In genomic region chr12:4810219-4810671, GRCh38 we compare ENCODE assay signal across 11 cellular contexts.
DNase-seq lines count a peak whose midpoint lies in the region; ATAC-seq and TF ChIP-seq lines count a peak whose summit lies in the region.
"Had no signal": no experiment of that assay in that cellular context is flagged by ENCODE, and none has a peak within 500 bp of the region (broad histone marks: within the 10 kb centered on the region; RNA-seq: fewer than 3 reads in every experiment).

No MANE protein-coding gene starts in this region.

- H3K36me3 Mint-ChIP-seq in activated CD4-positive, alpha-beta T cell treated with anti-CD3 and anti-CD28 coated beads, Interleukin-2, amount 10 ng/mL, durations not matched to agents 7 days and 5 days (ENCODE audit: low read depth): peaks cover 6% of the 10 kb centered on the region
- peaks cover 7% of the 10 kb centered on the region for H3K36me3 Mint-ChIP-seq in activated naive CD8-positive, alpha-beta T cell

- CTCF ChIA-PET in activated CD4-positive, alpha-beta T cell treated with anti-CD3 and anti-CD28 coated beads, Interleukin-2, amount 10 ng/mL, durations not matched to agents 7 days and 5 days (lab: Charles Lee): interaction anchor here (0.6 to 1.1 kb wide), 2 partner anchors 19 to 270 kb away, joined by 3 to 4 read pairs; no protein-coding TSS in a partner anchor
- CTCF ChIA-PET in GM10248 (lab: Yijun Ruan, JAX): interaction anchor here (1.0 to 1.9 kb wide), 2 partner anchors 47 to 49 kb away, joined by 3 to 4 read pairs; no protein-coding TSS in a partner anchor

- no peaks in the 10 kb centered on the region for H3K9me3 ChIP-seq in thoracic aorta
- H3K9me3 ChIP-seq: prostate gland had no signal

- H3K4me3 ChIP-seq in kidney epithelial cell (ENCODE audit: low read depth, low read length): peak overlapping the region; percentile 40
- H3K4me3 ChIP-seq in thoracic aorta: peak overlapping the region; percentile 77

- TF ChIP-seq CTCF in kidney epithelial cell (IDR thresholded peaks at IDR 0.05; ENCODE audit: insufficient read depth, low read length, poor library complexity, severe bottlenecking): no peak
- TF ChIP-seq CTCF in thoracic aorta (IDR thresholded peaks at IDR 0.05): no peak
- no peak for TF ChIP-seq CTCF in GM10248 (IDR thresholded peaks at IDR 0.05; ENCODE audit: control extremely low read depth, extremely low read depth, low read depth, missing control alignments)

- no peak for DNase-seq in activated CD4-positive, alpha-beta T cell treated with anti-CD3 and anti-CD28 coated beads, Interleukin-2, amount 10 ng/mL, durations not matched to agents 7 days and 5 days
- no peak for DNase-seq in activated CD4-positive, alpha-beta T cell treated with anti-CD3 and anti-CD28 coated beads for 1 hour
- no peak for DNase-seq in kidney epithelial cell (ENCODE audit: low read depth)
- no peak for DNase-seq in thoracic aorta (ENCODE audit: low spot score)
- no peak for DNase-seq in GM10248 (ENCODE audit: extremely low spot score)
- DNase-seq in HK-2 (ENCODE audit: unreplicated experiment): no peak
- no peak for DNase-seq in NOMO-1 treated with DMSO at 0.1 percent for 48 hours (lab: John Stamatoyannopoulos, UW; ENCODE audit: unreplicated experiment)
- DNase-seq: activated effector memory CD4-positive, alpha-beta T cell treated with Interleukin-2 at 50 U/mL for 16 hours; effector CD8-positive, alpha-beta T cell had no signal

- H3K4me3 Mint-ChIP-seq in activated CD4-positive, alpha-beta T cell treated with anti-CD3 and anti-CD28 coated beads, Interleukin-2, amount 10 ng/mL, durations not matched to agents 7 days and 5 days: peak overlapping the region; percentile 61
- peak overlapping the region; percentile 63 for H3K4me3 Mint-ChIP-seq in activated naive CD8-positive, alpha-beta T cell

- H3K27me3 ChIP-seq in kidney epithelial cell (ENCODE audit: control insufficient read depth, insufficient read depth, low read length): peaks cover 27% of the 10 kb centered on the region
- no peaks in the 10 kb centered on the region for H3K27me3 ChIP-seq in thoracic aorta (replicated peaks; ENCODE audit: insufficient read depth)

- peaks cover 44% of the 10 kb centered on the region for H3K4me1 Mint-ChIP-seq in activated CD4-positive, alpha-beta T cell treated with anti-CD3 and anti-CD28 coated beads, Interleukin-2, amount 10 ng/mL, durations not matched to agents 7 days and 5 days
- H3K4me1 Mint-ChIP-seq in activated naive CD8-positive, alpha-beta T cell (ENCODE audit: low read depth): peaks cover 47% of the 10 kb centered on the region

- H3K27ac Mint-ChIP-seq in activated CD4-positive, alpha-beta T cell treated with anti-CD3 and anti-CD28 coated beads, Interleukin-2, amount 10 ng/mL, durations not matched to agents 7 days and 5 days: no peak overlapping the region
- no peak overlapping the region for H3K27ac Mint-ChIP-seq in activated naive CD8-positive, alpha-beta T cell

- H3K27me3 Mint-ChIP-seq in activated CD4-positive, alpha-beta T cell treated with anti-CD3 and anti-CD28 coated beads, Interleukin-2, amount 10 ng/mL, durations not matched to agents 7 days and 5 days: peaks cover 26% of the 10 kb centered on the region
- H3K27me3 Mint-ChIP-seq in activated naive CD8-positive, alpha-beta T cell: peaks cover 24% of the 10 kb centered on the region

- H3K4me1 ChIP-seq in thoracic aorta (ENCODE audit: control insufficient read depth in 1 of 2, low read depth in 2 of 2): peaks cover 0 to 16% of the 10 kb centered on the region in 2 donors

- no peak overlapping the region for H3K27ac ChIP-seq in thoracic aorta
- H3K27ac ChIP-seq: prostate gland had no signal

- H3K9me3 Mint-ChIP-seq in activated CD4-positive, alpha-beta T cell treated with anti-CD3 and anti-CD28 coated beads, Interleukin-2, amount 10 ng/mL, durations not matched to agents 7 days and 5 days: no peaks in the 10 kb centered on the region
- no peaks in the 10 kb centered on the region for H3K9me3 Mint-ChIP-seq in activated naive CD8-positive, alpha-beta T cell (ENCODE audit: low read depth)

- no peak for ATAC-seq in thoracic aorta (ENCODE audit: insufficient number of reproducible peaks, low FRiP score, low read depth)

- H3K36me3 ChIP-seq in kidney epithelial cell (ENCODE audit: control insufficient read depth, insufficient read depth, low read length) (no peaks in the 10 kb centered on the region), thoracic aorta (no peaks in the 10 kb centered on the region)
- H3K36me3 ChIP-seq: prostate gland had no signal

- POLR2A ChIA-PET in activated CD4-positive, alpha-beta T cell treated with anti-CD3 and anti-CD28 coated beads, Interleukin-2, amount 10 ng/mL, durations not matched to agents 7 days and 5 days (lab: Charles Lee): no interaction called here
- POLR2A ChIA-PET in GM10248 (lab: Yijun Ruan, JAX): no interaction called here
